8 cellular contexts compared by ENCODE assay signal in genomic region chr15:50906954-50907865, GRCh38. TPM values are rescaled to one million over a fixed set of nuclear protein-coding genes. Genes with fewer than 3 reads are reported as not detected.
DNase-seq lines count a peak whose midpoint lies in the region; ATAC-seq, FAIRE-seq and TF ChIP-seq lines count a peak whose summit lies in the region.

No MANE protein-coding gene starts in this region.

- H3K79me1 ChIP-seq in H1 (ENCODE audit: low read depth, low read length) = no peaks in the 10 kb centered on the region

- no peak overlapping the region for H3K18ac ChIP-seq in H1 (ENCODE audit: extremely low read depth, low read length)

- peak overlapping the region; percentile 95 for H2AFZ ChIP-seq in H1 (ENCODE audit: low read length)
- peak overlapping the region; percentile 99 for H2AFZ ChIP-seq in neuron (ENCODE audit: low read depth, low read length)

- peaks cover 0 to 9% of the 10 kb centered on the region in 2 experiments; a peak in 1 of 4 replicates for H3K79me2 ChIP-seq in H1 (ENCODE audit: control insufficient read depth in 1 of 2, insufficient read depth in 2 of 2, low read length in 2 of 2)

- BruUV-seq in Calu3 (replicated peaks; lab: Mats Ljungman, UMichigan) = TSS peak; percentile 79

- no peak overlapping the region for H2BK15ac ChIP-seq in H1 (ENCODE audit: low read length)

- no peaks in the 10 kb centered on the region for H3K27me3 Mint-ChIP-seq in Calu3 (ENCODE audit: unreplicated experiment)
- no peaks in the 10 kb centered on the region for H3K27me3 Mint-ChIP-seq in activated CD8-positive, alpha-beta T cell treated with anti-CD3 and anti-CD28 coated beads, Interleukin-2, amount 10 ng/mL, durations not matched to agents 7 days and 5 days (ENCODE audit: low read depth)

- no peaks in the 10 kb centered on the region for H3K9me3 Mint-ChIP-seq in Calu3 (ENCODE audit: low read depth, unreplicated experiment)
- H3K9me3 Mint-ChIP-seq in activated CD8-positive, alpha-beta T cell treated with anti-CD3 and anti-CD28 coated beads, Interleukin-2, amount 10 ng/mL, durations not matched to agents 7 days and 5 days (ENCODE audit: insufficient read depth) = no peaks in the 10 kb centered on the region

- intact Hi-C loops in Calu3 (cut with micrococcal nuclease; ENCODE audit: unreplicated experiment) = loop anchor here (1.0 to 10.0 kb wide), 3 partner anchors 232 to 760 kb away; partner anchors contain the start of gene GABPB1

- H2BK20ac ChIP-seq in H1 (ENCODE audit: low read length) = no peak overlapping the region

- peak overlapping the region; percentile 39 to 84 (median 72); a peak in 6 of 7 replicates for H3K9ac ChIP-seq in H1 (replicated peaks in 1 of 4; ENCODE audit: extremely low read depth in 1 of 4, low read depth in 3 of 4, low read length in 3 of 4)

- H4K5ac ChIP-seq in H1 (ENCODE audit: insufficient read length, low read depth, low read length) = no peak overlapping the region

- H2BK12ac ChIP-seq in H1 (ENCODE audit: low read depth, low read length) = no peak overlapping the region

- no peaks in the 10 kb centered on the region for H3K9me3 ChIP-seq in H1 (ENCODE audit: insufficient read depth in 2 of 2, low read depth in 1 of 2, low read length in 1 of 2)
- no peaks in the 10 kb centered on the region for H3K9me3 ChIP-seq in neuron (ENCODE audit: low read length)

- peak overlapping the region; percentile 70 for H3K27ac Mint-ChIP-seq in Calu3 (ENCODE audit: unreplicated experiment)
- peak overlapping the region; percentile 98 for H3K27ac Mint-ChIP-seq in activated CD8-positive, alpha-beta T cell treated with anti-CD3 and anti-CD28 coated beads, Interleukin-2, amount 10 ng/mL, durations not matched to agents 7 days and 5 days

- H3K56ac ChIP-seq in H1 (replicated peaks; ENCODE audit: insufficient read length, low read depth, low read length) = no peak overlapping the region

- no peak overlapping the region for H2BK120ac ChIP-seq in H1 (replicated peaks; ENCODE audit: low read depth, low read length)

- no peak overlapping the region for H4K8ac ChIP-seq in H1 (ENCODE audit: extremely low read depth, insufficient read depth, low read length)

- H4K91ac ChIP-seq in H1 (replicated peaks; ENCODE audit: insufficient read length, low read length) = no peak overlapping the region

- no peak for TF ChIP-seq RAD21 in H1 (IDR thresholded peaks at IDR 0.05 in 1 of 2, conservative IDR thresholded peaks at IDR 0.05 in 1 of 2; ENCODE audit: low read depth in 2 of 2, low read length in 2 of 2)

- H3K27ac ChIP-seq in H1 (ENCODE audit: low read depth, low read length) (no peak overlapping the region), temporal lobe (ENCODE audit: low read depth, low read length) (peak overlapping the region; percentile 80)

- TF ChIP-seq POLR2A in H1 (IDR thresholded peaks at IDR 0.05; ENCODE audit: control extremely low read depth in 1 of 2, low read depth in 2 of 2, low read length in 2 of 2) = no peak

- 67% methylated on average over 23 of the region's 23 CpGs; no CpG with 5 or more reads in 1 of the 2 experiments for WGBS in H1 (ENCODE audit: extremely low coverage in 1 of 2, insufficient coverage in 1 of 2, insufficient read length in 1 of 2, insufficient replicate concordance in 2 of 2, low coverage in 1 of 2, low lambda C conversion rate in 2 of 2, missing lambda C conversion rate in 1 of 2), 2 experiments

- H3K36me3 Mint-ChIP-seq in Calu3 (ENCODE audit: insufficient read depth, unreplicated experiment) = peaks cover 27% of the 10 kb centered on the region
- H3K36me3 Mint-ChIP-seq in activated CD8-positive, alpha-beta T cell treated with anti-CD3 and anti-CD28 coated beads, Interleukin-2, amount 10 ng/mL, durations not matched to agents 7 days and 5 days (ENCODE audit: low read depth) = peaks cover 20% of the 10 kb centered on the region

- ATAC-seq in GM21528 (IDR thresholded peaks at IDR 0.05; ENCODE audit: low FRiP score, unreplicated experiment) = peak; percentile 61
- ATAC-seq in activated CD8-positive, alpha-beta T cell treated with anti-CD3 and anti-CD28 coated beads, Interleukin-2, amount 10 ng/mL, durations not matched to agents 7 days and 5 days = peak; percentile 72

- CTCF ChIA-PET in Calu3 (lab: Charles Lee) = interaction anchor here (0.6 kb wide), 1 partner anchor 33 kb away, joined by 4 read pairs; no protein-coding TSS in a partner anchor
- CTCF ChIA-PET in activated CD8-positive, alpha-beta T cell treated with anti-CD3 and anti-CD28 coated beads, Interleukin-2, amount 10 ng/mL, durations not matched to agents 7 days and 5 days (lab: Charles Lee) = interaction anchor here (0.8 to 1.8 kb wide), 7 partner anchors 21 to 232 kb away, joined by 4 to 7 read pairs (median 5); no protein-coding TSS in a partner anchor
- CTCF ChIA-PET in H1 (lab: Charles Lee; ENCODE audit: partially characterized antibody) = interaction anchor here (0.6 to 1.5 kb wide), 4 partner anchors 22 to 473 kb away, joined by 3 to 5 read pairs (median 4); no protein-coding TSS in a partner anchor

- H3K14ac ChIP-seq in H1 (ENCODE audit: insufficient read length) = no peak overlapping the region

- H3K36me3 ChIP-seq in H1 (ENCODE audit: control insufficient read depth in 2 of 4, insufficient read depth in 4 of 4, low read length in 3 of 4) = peaks cover 0 to 3% (median 0%) of the 10 kb centered on the region in 4 experiments; a peak in 3 of 8 replicates
- peaks cover 3% of the 10 kb centered on the region for H3K36me3 ChIP-seq in neuron (ENCODE audit: insufficient read depth, low read length)

- no peak overlapping the region for H2AK5ac ChIP-seq in H1 (ENCODE audit: low read depth, low read length)

- H3K4me3 Mint-ChIP-seq in Calu3 (ENCODE audit: low read depth, unreplicated experiment) = peak overlapping the region; percentile 83
- H3K4me3 Mint-ChIP-seq in activated CD8-positive, alpha-beta T cell treated with anti-CD3 and anti-CD28 coated beads, Interleukin-2, amount 10 ng/mL, durations not matched to agents 7 days and 5 days = peak overlapping the region; percentile 87

- FAIRE-seq in H1 (lab: Jason Lieb, UNC) = no peak

- H3K4ac ChIP-seq in H1 (replicated peaks; ENCODE audit: insufficient read length, low read depth, low read length) = peak overlapping the region; percentile 60

- no peak for TF ChIP-seq EP300 in H1 (IDR thresholded peaks at IDR 0.05; ENCODE audit: borderline replicate concordance in 1 of 2, low read depth in 2 of 2, low read length in 2 of 2)

- peaks cover 0 to 3% (median 0%) of the 10 kb centered on the region in 4 experiments; a peak in 2 of 7 replicates for H3K4me1 ChIP-seq in H1 (replicated peaks in 1 of 4; ENCODE audit: control insufficient read depth in 3 of 4, insufficient read depth in 4 of 4, low read length in 3 of 4)
- H3K4me1 ChIP-seq in neuron (ENCODE audit: insufficient read depth, low read length) = peaks cover 11% of the 10 kb centered on the region

- H3K4me1 Mint-ChIP-seq in Calu3 (ENCODE audit: low read depth, unreplicated experiment) = peaks cover 7% of the 10 kb centered on the region
- peaks cover 27% of the 10 kb centered on the region for H3K4me1 Mint-ChIP-seq in activated CD8-positive, alpha-beta T cell treated with anti-CD3 and anti-CD28 coated beads, Interleukin-2, amount 10 ng/mL, durations not matched to agents 7 days and 5 days (ENCODE audit: low read depth)

- POLR2A ChIA-PET in activated CD8-positive, alpha-beta T cell treated with anti-CD3 and anti-CD28 coated beads, Interleukin-2, amount 10 ng/mL, durations not matched to agents 7 days and 5 days (lab: Charles Lee) = interaction anchor here (0.6 to 1.8 kb wide), 14 partner anchors 9 to 556 kb away, joined by 3 to 19 read pairs (median 3); partner anchors contain the start of genes GABPB1 and TRPM7
- POLR2A ChIA-PET in H1 (lab: Charles Lee; ENCODE audit: partially characterized antibody) = interaction anchor here (0.6 kb wide), 2 partner anchors 20 to 136 kb away, joined by 3 to 4 read pairs; no protein-coding TSS in a partner anchor

- H4K20me1 ChIP-seq in H1 (replicated peaks in 1 of 2; ENCODE audit: control insufficient read depth in 1 of 2, insufficient read depth in 2 of 2, low read length in 2 of 2) = no peaks in the 10 kb centered on the region

- H3K23me2 ChIP-seq in H1 (ENCODE audit: low read depth, low read length) = peaks cover 2% of the 10 kb centered on the region; the same call in 1 of the 2 replicates

- no peak overlapping the region for H2BK5ac ChIP-seq in H1 (ENCODE audit: low read depth, low read length)

- peak overlapping the region; percentile 73 to 83 for H3K4me2 ChIP-seq in H1 (ENCODE audit: insufficient read depth in 1 of 2, low read depth in 2 of 2, low read length in 2 of 2)

- DNase-seq in Calu3 (peak; percentile 24), KG1 (lab: John Stamatoyannopoulos, UW) (peak; percentile 45), H1 (ENCODE audit: low read depth in 1 of 2, low spot score in 2 of 2) (no peak), NCI-H2196 treated with DMSO at 0.1 percent for 48 hours (lab: John Stamatoyannopoulos, UW; ENCODE audit: unreplicated experiment) (no peak)
- peak; percentile 88 for DNase-seq in activated CD8-positive, alpha-beta T cell treated with anti-CD3 and anti-CD28 coated beads, Interleukin-2, amount 10 ng/mL, durations not matched to agents 7 days and 5 days

- TF ChIP-seq CTCF in Calu3 (IDR thresholded peaks at IDR 0.05; ENCODE audit: unreplicated experiment) = no peak
- TF ChIP-seq CTCF in H1 (IDR thresholded peaks at IDR 0.05; ENCODE audit: control extremely low read depth in 1 of 3, insufficient read depth in 1 of 3, low read depth in 1 of 3, low read length in 3 of 3) = no peak

- no peaks in the 10 kb centered on the region for H3K27me3 ChIP-seq in H1 (replicated peaks in 1 of 4; ENCODE audit: control insufficient read depth in 3 of 4, extremely low read depth in 1 of 4, insufficient read depth in 3 of 4, low read length in 3 of 4)
- no peaks in the 10 kb centered on the region for H3K27me3 ChIP-seq in neuron (ENCODE audit: insufficient read depth, low read length)

- no peak overlapping the region for H3K23ac ChIP-seq in H1 (ENCODE audit: insufficient read length)

- H3K4me3 ChIP-seq in H1 (ENCODE audit: extremely low read depth in 1 of 4, insufficient read depth in 2 of 4, low read depth in 3 of 4, low read length in 4 of 4) = peak overlapping the region; percentile 54 to 89 (median 80)
- H3K4me3 ChIP-seq in neuron (ENCODE audit: low read length) = peak overlapping the region; percentile 97

RNA-seq across cellular contexts. Expression of gene AP4E1, which starts 1.3 kb away (rescaled TPM):
- total RNA-seq in Calu3 (2022) (10.6 and 10.7 TPM in 2 replicates), temporal lobe (11.1 TPM)
- total RNA-seq in activated CD8-positive, alpha-beta T cell treated with anti-CD3 and anti-CD28 coated beads, Interleukin-2, amount 10 ng/mL, durations not matched to agents 7 days and 5 days = 10 to 100 TPM; 15.9 to 20.0 TPM
- total RNA-seq in H1 (2021; fragmentation: NEBNext Ultra II Directional; extraction: Animal tissue kit (Norgen Biotek cat#: 25700)) = 9.3 and 10.9 TPM in 2 replicates
- polyA plus RNA-seq in H1 (2011; rRNA removed) = 1.1 and 1.4 TPM in 2 replicates
- 2.2 TPM for polyA plus RNA-seq in H1 (2011; cell fraction: cytosol; rRNA removed)
- 0.91 TPM for polyA plus RNA-seq in H1 (2011; cell fraction: nucleus; rRNA removed)
- polyA plus RNA-seq in H1 (2012, experiment 1 of 2) = 2.3 to 5.3 TPM (median 3.2 TPM) in 4 replicates
- 0.24 TPM for polyA plus RNA-seq in H1 (2012, experiment 2 of 2)
- 3.6 TPM for polyA plus RNA-seq in H1 (2013, experiment 1 of 2)
- 3.3 TPM for polyA plus RNA-seq in H1 (2013, experiment 2 of 2)
- polyA minus RNA-seq in H1 (2011; rRNA and poly(A)+ RNA removed) = 3.8 and 6.0 TPM in 2 replicates
- 3.3 TPM for polyA minus RNA-seq in H1 (2011; cell fraction: cytosol; rRNA and poly(A)+ RNA removed)
- 5.3 TPM for polyA minus RNA-seq in H1 (2011; cell fraction: nucleus; rRNA and poly(A)+ RNA removed)

Comparison
In these comparisons a context has a peak if more than half of its experiments do, and no peak if none do; other contexts are left out.
1. DNase-seq: peak in Calu3 (single experiment), KG1 (single experiment) and activated CD8-positive, alpha-beta T cell treated with anti-CD3 and anti-CD28 coated beads, Interleukin-2, amount 10 ng/mL, durations not matched to agents 7 days and 5 days (single experiment); none in H1 (0 of 2) and NCI-H2196 treated with DMSO at 0.1 percent for 48 hours (single experiment).